In the genomic region with DNA sequence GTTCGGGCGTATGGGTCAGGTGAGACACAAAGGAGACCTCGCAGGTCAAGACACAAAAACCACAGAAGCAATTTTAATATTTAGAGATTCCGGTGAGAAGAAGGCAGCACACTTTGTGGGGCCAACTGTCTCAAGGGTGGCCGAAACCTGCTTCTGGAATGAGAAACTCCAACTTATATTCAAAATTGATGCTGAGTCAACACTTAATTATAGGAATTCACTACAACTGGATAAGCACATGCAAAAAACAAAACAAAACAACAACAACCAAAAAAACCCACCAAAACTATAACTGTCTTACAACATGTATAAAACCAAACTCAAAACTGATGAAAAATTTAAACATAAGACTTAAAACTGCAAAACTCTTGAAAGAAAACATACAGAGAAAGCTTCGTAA, we compare ENCODE assay signal across 33 cellular contexts.
"Had no signal": no experiment of that assay in that cellular context is flagged by ENCODE, and none has a peak within 500 bp of the region (broad histone marks: within the 10 kb centered on the region; RNA-seq: fewer than 3 reads in every experiment).

No MANE protein-coding gene starts in this region.

- H3K9me3 ChIP-seq: adrenal gland, body of pancreas had no signal

- H3K36me3 ChIP-seq: adrenal gland, brain microvascular endothelial cell, breast epithelium had no signal

- H3K4me1 ChIP-seq: adrenal gland, body of pancreas, breast epithelium had no signal

- H3K27me3 ChIP-seq: adrenal gland, body of pancreas, brain microvascular endothelial cell, breast epithelium had no signal

- FAIRE-seq: astrocyte, TTC549 had no signal

- H3K4me3 ChIP-seq: adrenal gland, body of pancreas, breast epithelium had no signal

- DNase-seq: activated B cell treated with CpG ODN at 0.5 μM for 24 hours; activated CD4-positive, alpha-beta memory T cell treated with anti-CD3 and anti-CD28 coated beads for 36 hours; activated CD4-positive, alpha-beta T cell treated with anti-CD3 and anti-CD28 coated beads for 4 hours; activated CD4-positive, alpha-beta T cell treated with anti-CD3 and anti-CD28 coated beads, Interleukin-2, amount 10 ng/mL, durations not matched to agents 24 days and 14 days; activated CD4-positive, alpha-beta T cell treated with anti-CD3 and anti-CD28 coated beads, Interleukin-2, amount 50 U/mL, for 1 hour; activated CD4-positive, alpha-beta T cell treated with anti-CD3 and anti-CD28 coated beads, Interleukin-2, amount 50 U/mL, for 4 hours; activated CD4-positive, CD25-positive, alpha-beta regulatory T cell treated with anti-CD3 and anti-CD28 coated beads, Interleukin-2, amount 50 U/mL, for 72 hours; activated CD8-positive, alpha-beta memory T cell treated with anti-CD3 and anti-CD28 coated beads, Interleukin-2, amount 50 U/mL, for 4 hours; activated CD8-positive, alpha-beta T cell treated with anti-CD3 and anti-CD28 coated beads for 36 hours; activated effector memory CD4-positive, alpha-beta T cell treated with anti-CD3 and anti-CD28 coated beads, Interleukin-2, amount 50 U/mL, for 16 hours; activated gamma-delta T cell treated with Interleukin-2 at 50 U/mL for 16 hours; activated naive CD4-positive, alpha-beta T cell; activated naive CD4-positive, alpha-beta T cell treated with anti-CD3 and anti-CD28 coated beads for 36 hours; activated naive CD4-positive, alpha-beta T cell treated with anti-CD3 and anti-CD28 coated beads, Interleukin-2, amount 50 U/mL, for 16 hours; activated naive CD8-positive, alpha-beta T cell treated with anti-CD3 and anti-CD28 coated beads for 36 hours; activated T-cell treated with anti-CD3 and anti-CD28 coated beads for 4 hours; activated T-cell treated with anti-CD3 and anti-CD28 coated beads, Interleukin-2, amount 50 U/mL, for 1 hour; activated T-cell treated with anti-CD3 and anti-CD28 coated beads, Interleukin-2, amount 50 U/mL, for 4 hours; activated T-cell treated with anti-CD3 and anti-CD28 coated beads, Interleukin-2, amount 50 U/mL, for 72 hours; adrenal gland; amniotic stem cell; aorta; body of pancreas; brain microvascular endothelial cell; central memory CD4-positive, alpha-beta T cell; T-helper 2 cell; T-helper 9 cell had no signal

- ATAC-seq: activated CD8-positive, alpha-beta T cell treated with anti-CD3 and anti-CD28 coated beads for 36 hours; activated naive CD4-positive, alpha-beta T cell treated with anti-CD3 and anti-CD28 coated beads, Interleukin-2, amount 50 U/mL, for 72 hours; activated T-cell treated with anti-CD3 and anti-CD28 coated beads, Interleukin-2, amount 50 U/mL, for 4 hours; activated T-cell treated with anti-CD3 and anti-CD28 coated beads, Interleukin-2, amount 50 U/mL, for 72 hours; activated T-helper 17 cell treated with anti-CD3 and anti-CD28 coated beads, Interleukin-2, amount 50 U/mL, for 72 hours; body of pancreas had no signal

- H3K27ac ChIP-seq: adrenal gland, body of pancreas, brain microvascular endothelial cell, breast epithelium, VCaP had no signal
